ENCODE assay signal across 1 cellular context in the genomic region with DNA sequence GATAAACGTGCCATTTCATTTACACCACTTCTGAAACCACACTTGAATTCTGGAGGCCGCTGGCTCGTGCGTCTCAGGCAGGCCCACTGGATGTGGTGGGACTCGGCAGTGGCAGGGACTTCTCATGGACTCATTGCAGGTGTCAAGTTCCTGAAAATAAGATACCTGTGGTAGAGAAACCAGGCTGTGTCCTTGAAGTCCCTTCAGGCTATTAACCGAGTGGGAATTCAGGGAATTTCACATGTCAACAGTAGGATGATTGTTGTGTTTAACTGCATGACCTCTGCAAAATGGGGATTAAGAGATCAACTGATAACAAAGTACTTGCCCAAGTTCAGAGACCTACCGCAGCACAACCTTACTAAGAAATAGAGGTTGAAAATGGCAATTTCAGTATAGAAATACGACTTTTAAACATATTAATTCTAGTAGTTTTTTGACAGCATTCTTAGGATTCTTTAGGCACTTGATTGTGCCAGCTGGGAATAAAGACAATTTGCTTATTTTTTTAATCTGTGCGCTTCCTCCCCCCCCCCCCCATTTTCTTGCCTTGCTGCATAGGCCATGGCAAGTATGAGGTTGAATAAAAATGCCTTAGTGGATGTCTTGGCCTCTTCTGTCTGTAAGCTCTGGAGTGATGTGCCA.
TF ChIP-seq lines count a peak whose summit lies in the region.

No MANE protein-coding gene starts in this region.

TF ChIP-seq in HepG2, 621 proteins besides CTCF, POLR2A, EP300 and RAD21 (continued from another document and continues in another):
- TF ChIP-seq CCAR2 (optimal IDR thresholded peaks at IDR 0.05; ENCODE audit: low read depth, low read length) (no peak), AGO1 (IDR thresholded peaks at IDR 0.05; ENCODE audit: low read depth, low read length, poor library complexity, severe bottlenecking) (no peak), REPIN1 (CRISPR knock-in tag; IDR thresholded peaks at IDR 0.05; ENCODE audit: borderline replicate concordance, low read depth) (peak; percentile 41; the same call in 1 of the 2 replicates), HDAC6 (IDR thresholded peaks at IDR 0.05; ENCODE audit: low read depth, low read length) (no peak), HOXD1 (CRISPR knock-in tag; IDR thresholded peaks at IDR 0.05) (peak; percentile 52; the same call in 1 of the 2 replicates), ZNF101 (CRISPR knock-in tag; IDR thresholded peaks at IDR 0.05; ENCODE audit: borderline replicate concordance, low read depth) (no peak), NFIC (IDR thresholded peaks at IDR 0.05; ENCODE audit: low read length) (peak; percentile 51; the same call in 1 of the 2 replicates), ARNT (IDR thresholded peaks at IDR 0.05) (no peak), ZNF121 (CRISPR knock-in tag; IDR thresholded peaks at IDR 0.05) (peak; percentile 5; the same call in 1 of the 2 replicates), SIX4 (CRISPR knock-in tag; IDR thresholded peaks at IDR 0.05) (peak; percentile 75; the same call in 1 of the 2 replicates), FOXM1 (CRISPR knock-in tag; IDR thresholded peaks at IDR 0.05) (no peak), FIP1L1 (IDR thresholded peaks at IDR 0.05; ENCODE audit: borderline replicate concordance, insufficient read depth, low read depth, low read length) (no peak), ZNF547 (CRISPR knock-in tag; IDR thresholded peaks at IDR 0.05) (no peak), MBD4 (IDR thresholded peaks at IDR 0.05; ENCODE audit: borderline replicate concordance, low read length) (peak; percentile 61; the same call in 1 of the 2 replicates), KDM6A (CRISPR knock-in tag; IDR thresholded peaks at IDR 0.05; ENCODE audit: low read depth) (peak; percentile 34; the same call in 1 of the 2 replicates), FOXP4 (CRISPR knock-in tag; IDR thresholded peaks at IDR 0.05) (peak; percentile 85), SOX6 (IDR thresholded peaks at IDR 0.05) (no peak), SOX6 (CRISPR knock-in tag; IDR thresholded peaks at IDR 0.05) (peak; percentile 99), KMT2B (CRISPR knock-in tag; IDR thresholded peaks at IDR 0.05) (peak; percentile 37; the same call in 1 of the 2 replicates), NKX3-1 (CRISPR knock-in tag; IDR thresholded peaks at IDR 0.05) (peak; percentile 68; the same call in 1 of the 2 replicates), IKZF4 (CRISPR knock-in tag; IDR thresholded peaks at IDR 0.05; ENCODE audit: borderline replicate concordance, low read depth, not compliant biosample characterization) (no peak), CHCHD3 (CRISPR knock-in tag; IDR thresholded peaks at IDR 0.05) (no peak), KLF16 (CRISPR knock-in tag; IDR thresholded peaks at IDR 0.05) (peak in 1 of 2 experiments; percentile 80; a peak in 2 of 4 replicates), FOXP1 (IDR thresholded peaks at IDR 0.05) (peak; percentile 40; the same call in 1 of the 2 replicates), FOXP1 (CRISPR knock-in tag; IDR thresholded peaks at IDR 0.05) (peak; percentile 77), RXRB (CRISPR knock-in tag; IDR thresholded peaks at IDR 0.05; ENCODE audit: borderline replicate concordance) (peak; percentile 98), ZC3H4 (CRISPR knock-in tag; IDR thresholded peaks at IDR 0.05; ENCODE audit: borderline replicate concordance) (no peak)
- TF ChIP-seq, protein P1, sequence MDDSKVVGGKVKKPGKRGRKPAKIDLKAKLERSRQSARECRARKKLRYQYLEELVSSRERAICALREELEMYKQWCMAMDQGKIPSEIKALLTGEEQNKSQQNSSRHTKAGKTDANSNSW (CRISPR knock-in tag; IDR thresholded peaks at IDR 0.05; ENCODE audit: borderline replicate concordance) = no peak
- TF ChIP-seq, protein P2, sequence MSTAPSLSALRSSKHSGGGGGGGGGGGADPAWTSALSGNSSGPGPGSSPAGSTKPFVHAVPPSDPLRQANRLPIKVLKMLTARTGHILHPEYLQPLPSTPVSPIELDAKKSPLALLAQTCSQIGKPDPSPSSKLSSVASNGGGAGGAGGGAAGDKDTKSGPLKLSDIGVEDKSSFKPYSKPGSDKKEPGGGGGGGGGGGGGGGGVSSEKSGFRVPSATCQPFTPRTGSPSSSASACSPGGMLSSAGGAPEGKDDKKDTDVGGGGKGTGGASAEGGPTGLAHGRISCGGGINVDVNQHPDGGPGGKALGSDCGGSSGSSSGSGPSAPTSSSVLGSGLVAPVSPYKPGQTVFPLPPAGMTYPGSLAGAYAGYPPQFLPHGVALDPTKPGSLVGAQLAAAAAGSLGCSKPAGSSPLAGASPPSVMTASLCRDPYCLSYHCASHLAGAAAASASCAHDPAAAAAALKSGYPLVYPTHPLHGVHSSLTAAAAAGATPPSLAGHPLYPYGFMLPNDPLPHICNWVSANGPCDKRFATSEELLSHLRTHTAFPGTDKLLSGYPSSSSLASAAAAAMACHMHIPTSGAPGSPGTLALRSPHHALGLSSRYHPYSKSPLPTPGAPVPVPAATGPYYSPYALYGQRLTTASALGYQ (CRISPR knock-in tag; IDR thresholded peaks at IDR 0.05) = peak; percentile 94
- TF ChIP-seq, protein P3, sequence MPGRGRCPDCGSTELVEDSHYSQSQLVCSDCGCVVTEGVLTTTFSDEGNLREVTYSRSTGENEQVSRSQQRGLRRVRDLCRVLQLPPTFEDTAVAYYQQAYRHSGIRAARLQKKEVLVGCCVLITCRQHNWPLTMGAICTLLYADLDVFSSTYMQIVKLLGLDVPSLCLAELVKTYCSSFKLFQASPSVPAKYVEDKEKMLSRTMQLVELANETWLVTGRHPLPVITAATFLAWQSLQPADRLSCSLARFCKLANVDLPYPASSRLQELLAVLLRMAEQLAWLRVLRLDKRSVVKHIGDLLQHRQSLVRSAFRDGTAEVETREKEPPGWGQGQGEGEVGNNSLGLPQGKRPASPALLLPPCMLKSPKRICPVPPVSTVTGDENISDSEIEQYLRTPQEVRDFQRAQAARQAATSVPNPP (CRISPR knock-in tag; IDR thresholded peaks at IDR 0.05) = peak; percentile 50; the same call in 1 of the 2 replicates
- TF ChIP-seq, protein P4, sequence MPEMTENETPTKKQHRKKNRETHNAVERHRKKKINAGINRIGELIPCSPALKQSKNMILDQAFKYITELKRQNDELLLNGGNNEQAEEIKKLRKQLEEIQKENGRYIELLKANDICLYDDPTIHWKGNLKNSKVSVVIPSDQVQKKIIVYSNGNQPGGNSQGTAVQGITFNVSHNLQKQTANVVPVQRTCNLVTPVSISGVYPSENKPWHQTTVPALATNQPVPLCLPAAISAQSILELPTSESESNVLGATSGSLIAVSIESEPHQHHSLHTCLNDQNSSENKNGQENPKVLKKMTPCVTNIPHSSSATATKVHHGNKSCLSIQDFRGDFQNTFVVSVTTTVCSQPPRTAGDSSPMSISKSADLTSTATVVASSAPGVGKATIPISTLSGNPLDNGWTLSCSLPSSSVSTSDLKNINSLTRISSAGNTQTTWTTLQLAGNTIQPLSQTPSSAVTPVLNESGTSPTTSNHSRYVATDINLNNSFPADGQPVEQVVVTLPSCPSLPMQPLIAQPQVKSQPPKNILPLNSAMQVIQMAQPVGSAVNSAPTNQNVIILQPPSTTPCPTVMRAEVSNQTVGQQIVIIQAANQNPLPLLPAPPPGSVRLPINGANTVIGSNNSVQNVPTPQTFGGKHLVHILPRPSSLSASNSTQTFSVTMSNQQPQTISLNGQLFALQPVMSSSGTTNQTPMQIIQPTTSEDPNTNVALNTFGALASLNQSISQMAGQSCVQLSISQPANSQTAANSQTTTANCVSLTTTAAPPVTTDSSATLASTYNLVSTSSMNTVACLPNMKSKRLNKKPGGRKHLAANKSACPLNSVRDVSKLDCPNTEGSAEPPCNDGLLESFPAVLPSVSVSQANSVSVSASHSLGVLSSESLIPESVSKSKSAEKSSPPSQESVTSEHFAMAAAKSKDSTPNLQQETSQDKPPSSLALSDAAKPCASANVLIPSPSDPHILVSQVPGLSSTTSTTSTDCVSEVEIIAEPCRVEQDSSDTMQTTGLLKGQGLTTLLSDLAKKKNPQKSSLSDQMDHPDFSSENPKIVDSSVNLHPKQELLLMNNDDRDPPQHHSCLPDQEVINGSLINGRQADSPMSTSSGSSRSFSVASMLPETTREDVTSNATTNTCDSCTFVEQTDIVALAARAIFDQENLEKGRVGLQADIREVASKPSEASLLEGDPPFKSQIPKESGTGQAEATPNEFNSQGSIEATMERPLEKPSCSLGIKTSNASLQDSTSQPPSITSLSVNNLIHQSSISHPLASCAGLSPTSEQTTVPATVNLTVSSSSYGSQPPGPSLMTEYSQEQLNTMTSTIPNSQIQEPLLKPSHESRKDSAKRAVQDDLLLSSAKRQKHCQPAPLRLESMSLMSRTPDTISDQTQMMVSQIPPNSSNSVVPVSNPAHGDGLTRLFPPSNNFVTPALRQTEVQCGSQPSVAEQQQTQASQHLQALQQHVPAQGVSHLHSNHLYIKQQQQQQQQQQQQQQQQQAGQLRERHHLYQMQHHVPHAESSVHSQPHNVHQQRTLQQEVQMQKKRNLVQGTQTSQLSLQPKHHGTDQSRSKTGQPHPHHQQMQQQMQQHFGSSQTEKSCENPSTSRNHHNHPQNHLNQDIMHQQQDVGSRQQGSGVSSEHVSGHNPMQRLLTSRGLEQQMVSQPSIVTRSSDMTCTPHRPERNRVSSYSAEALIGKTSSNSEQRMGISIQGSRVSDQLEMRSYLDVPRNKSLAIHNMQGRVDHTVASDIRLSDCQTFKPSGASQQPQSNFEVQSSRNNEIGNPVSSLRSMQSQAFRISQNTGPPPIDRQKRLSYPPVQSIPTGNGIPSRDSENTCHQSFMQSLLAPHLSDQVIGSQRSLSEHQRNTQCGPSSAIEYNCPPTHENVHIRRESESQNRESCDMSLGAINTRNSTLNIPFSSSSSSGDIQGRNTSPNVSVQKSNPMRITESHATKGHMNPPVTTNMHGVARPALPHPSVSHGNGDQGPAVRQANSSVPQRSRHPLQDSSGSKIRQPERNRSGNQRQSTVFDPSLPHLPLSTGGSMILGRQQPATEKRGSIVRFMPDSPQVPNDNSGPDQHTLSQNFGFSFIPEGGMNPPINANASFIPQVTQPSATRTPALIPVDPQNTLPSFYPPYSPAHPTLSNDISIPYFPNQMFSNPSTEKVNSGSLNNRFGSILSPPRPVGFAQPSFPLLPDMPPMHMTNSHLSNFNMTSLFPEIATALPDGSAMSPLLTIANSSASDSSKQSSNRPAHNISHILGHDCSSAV (CRISPR knock-in tag; IDR thresholded peaks at IDR 0.05; ENCODE audit: borderline replicate concordance) = no peak
- TF ChIP-seq, protein P5, sequence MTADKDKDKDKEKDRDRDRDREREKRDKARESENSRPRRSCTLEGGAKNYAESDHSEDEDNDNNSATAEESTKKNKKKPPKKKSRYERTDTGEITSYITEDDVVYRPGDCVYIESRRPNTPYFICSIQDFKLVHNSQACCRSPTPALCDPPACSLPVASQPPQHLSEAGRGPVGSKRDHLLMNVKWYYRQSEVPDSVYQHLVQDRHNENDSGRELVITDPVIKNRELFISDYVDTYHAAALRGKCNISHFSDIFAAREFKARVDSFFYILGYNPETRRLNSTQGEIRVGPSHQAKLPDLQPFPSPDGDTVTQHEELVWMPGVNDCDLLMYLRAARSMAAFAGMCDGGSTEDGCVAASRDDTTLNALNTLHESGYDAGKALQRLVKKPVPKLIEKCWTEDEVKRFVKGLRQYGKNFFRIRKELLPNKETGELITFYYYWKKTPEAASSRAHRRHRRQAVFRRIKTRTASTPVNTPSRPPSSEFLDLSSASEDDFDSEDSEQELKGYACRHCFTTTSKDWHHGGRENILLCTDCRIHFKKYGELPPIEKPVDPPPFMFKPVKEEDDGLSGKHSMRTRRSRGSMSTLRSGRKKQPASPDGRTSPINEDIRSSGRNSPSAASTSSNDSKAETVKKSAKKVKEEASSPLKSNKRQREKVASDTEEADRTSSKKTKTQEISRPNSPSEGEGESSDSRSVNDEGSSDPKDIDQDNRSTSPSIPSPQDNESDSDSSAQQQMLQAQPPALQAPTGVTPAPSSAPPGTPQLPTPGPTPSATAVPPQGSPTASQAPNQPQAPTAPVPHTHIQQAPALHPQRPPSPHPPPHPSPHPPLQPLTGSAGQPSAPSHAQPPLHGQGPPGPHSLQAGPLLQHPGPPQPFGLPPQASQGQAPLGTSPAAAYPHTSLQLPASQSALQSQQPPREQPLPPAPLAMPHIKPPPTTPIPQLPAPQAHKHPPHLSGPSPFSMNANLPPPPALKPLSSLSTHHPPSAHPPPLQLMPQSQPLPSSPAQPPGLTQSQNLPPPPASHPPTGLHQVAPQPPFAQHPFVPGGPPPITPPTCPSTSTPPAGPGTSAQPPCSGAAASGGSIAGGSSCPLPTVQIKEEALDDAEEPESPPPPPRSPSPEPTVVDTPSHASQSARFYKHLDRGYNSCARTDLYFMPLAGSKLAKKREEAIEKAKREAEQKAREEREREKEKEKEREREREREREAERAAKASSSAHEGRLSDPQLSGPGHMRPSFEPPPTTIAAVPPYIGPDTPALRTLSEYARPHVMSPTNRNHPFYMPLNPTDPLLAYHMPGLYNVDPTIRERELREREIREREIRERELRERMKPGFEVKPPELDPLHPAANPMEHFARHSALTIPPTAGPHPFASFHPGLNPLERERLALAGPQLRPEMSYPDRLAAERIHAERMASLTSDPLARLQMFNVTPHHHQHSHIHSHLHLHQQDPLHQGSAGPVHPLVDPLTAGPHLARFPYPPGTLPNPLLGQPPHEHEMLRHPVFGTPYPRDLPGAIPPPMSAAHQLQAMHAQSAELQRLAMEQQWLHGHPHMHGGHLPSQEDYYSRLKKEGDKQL (CRISPR knock-in tag; IDR thresholded peaks at IDR 0.05; ENCODE audit: low read depth) = peak; percentile 90
- TF ChIP-seq, protein P6, sequence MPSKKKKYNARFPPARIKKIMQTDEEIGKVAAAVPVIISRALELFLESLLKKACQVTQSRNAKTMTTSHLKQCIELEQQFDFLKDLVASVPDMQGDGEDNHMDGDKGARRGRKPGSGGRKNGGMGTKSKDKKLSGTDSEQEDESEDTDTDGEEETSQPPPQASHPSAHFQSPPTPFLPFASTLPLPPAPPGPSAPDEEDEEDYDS (CRISPR knock-in tag; IDR thresholded peaks at IDR 0.05) = 0 out of 2 replicates have a peak, but pooled peaks have one; percentile 24
